9 cellular contexts compared by ENCODE assay signal in the genomic region with DNA sequence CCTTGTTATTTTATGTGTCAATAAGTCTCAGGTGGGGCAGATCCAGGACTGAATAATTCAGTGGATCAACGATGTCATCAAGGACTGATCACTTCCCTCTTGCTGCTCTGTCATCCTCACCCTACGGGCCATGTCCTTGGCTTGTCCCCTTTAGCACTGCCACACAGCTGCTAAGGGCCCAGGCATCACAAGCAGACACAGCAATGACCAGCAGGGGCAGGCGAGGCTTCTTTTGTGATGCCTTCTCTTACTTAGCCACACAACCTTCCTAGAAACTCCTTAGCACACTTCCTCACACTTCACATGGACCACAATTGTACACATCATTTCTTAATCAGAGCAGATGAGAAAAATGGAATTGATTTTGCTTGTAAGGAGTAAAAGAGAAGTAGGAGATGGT.
DNase-seq lines count a peak whose midpoint lies in the region; ATAC-seq and TF ChIP-seq lines count a peak whose summit lies in the region.
"Had no signal": no experiment of that assay in that cellular context is flagged by ENCODE, and none has a peak within 500 bp of the region (broad histone marks: within the 10 kb centered on the region; RNA-seq: fewer than 3 reads in every experiment).

No MANE protein-coding gene starts in this region.

- no peak overlapping the region for H3K27ac ChIP-seq in osteoblast (ENCODE audit: low read depth, low read length)
- H3K27ac ChIP-seq: parathyroid adenoma had no signal

- H4K20me1 ChIP-seq in osteoblast (ENCODE audit: insufficient read depth, low read length), result no peaks in the 10 kb centered on the region

- DNase-seq in DMS153 (lab: John Stamatoyannopoulos, UW), result peak; percentile 19
- DNase-seq in DMS153 treated with DMSO at 0.1 percent for 48 hours (lab: John Stamatoyannopoulos, UW; ENCODE audit: unreplicated experiment), result no peak
- peak; percentile 56 for DNase-seq in HT-29 (ENCODE audit: low spot score)
- DNase-seq in astrocyte of the cerebellum (ENCODE audit: low read depth), result no peak
- peak; percentile 21 for DNase-seq in osteoblast (ENCODE audit: insufficient read length, low spot score, missing footprints)

- H3K9me3 ChIP-seq in osteoblast (ENCODE audit: low read depth, low read length), result no peaks in the 10 kb centered on the region

- H3K4me3 ChIP-seq in astrocyte of the cerebellum (ENCODE audit: low read depth, low read length) (no peak overlapping the region), osteoblast (ENCODE audit: insufficient read depth, low read length) (no peak overlapping the region)

- no peak for ATAC-seq in HG02623 (IDR thresholded peaks at IDR 0.05; ENCODE audit: unreplicated experiment)
- no peak for ATAC-seq in GM21423 (IDR thresholded peaks at IDR 0.05; ENCODE audit: unreplicated experiment)
- ATAC-seq in HG03039 (IDR thresholded peaks at IDR 0.05; ENCODE audit: unreplicated experiment), result no peak

- TF ChIP-seq CTCF in astrocyte of the cerebellum (IDR thresholded peaks at IDR 0.05; ENCODE audit: low read depth, low read length, missing control alignments) (peak; percentile 44), osteoblast (IDR thresholded peaks at IDR 0.05; ENCODE audit: extremely low read depth, low read depth, low read length) (peak; percentile 49)

- no peaks in the 10 kb centered on the region for H3K4me1 ChIP-seq in osteoblast (ENCODE audit: insufficient read depth, low read length)
- H3K4me1 ChIP-seq: parathyroid adenoma had no signal

- H3K4me2 ChIP-seq in osteoblast (ENCODE audit: insufficient read depth, low read length), result no peak overlapping the region

- H3K36me3 ChIP-seq in osteoblast (ENCODE audit: insufficient read depth, low read length), result no peaks in the 10 kb centered on the region

- no peaks in the 10 kb centered on the region for H3K27me3 ChIP-seq in osteoblast (ENCODE audit: insufficient read depth, low read length)

- no peak overlapping the region for H2AFZ ChIP-seq in osteoblast (ENCODE audit: low read length)
- H2AFZ ChIP-seq: parathyroid adenoma had no signal

- in situ Hi-C loops in astrocyte of the cerebellum (cut with HindIII; ENCODE audit: low sequenced_read_pairs), result no loop called here

- no peaks in the 10 kb centered on the region for H3K79me2 ChIP-seq in osteoblast (ENCODE audit: insufficient read depth, low read length)
- H3K79me2 ChIP-seq: parathyroid adenoma had no signal

Comparison
In these comparisons a context has a peak if more than half of its experiments do, and no peak if none do; other contexts are left out.
1. DNase-seq: peak in DMS153 (single experiment), HT-29 (single experiment) and osteoblast (single experiment); none in DMS153 treated with DMSO at 0.1 percent for 48 hours (single experiment) and astrocyte of the cerebellum (single experiment).